2 cellular contexts compared by ENCODE assay signal in the genomic region with DNA sequence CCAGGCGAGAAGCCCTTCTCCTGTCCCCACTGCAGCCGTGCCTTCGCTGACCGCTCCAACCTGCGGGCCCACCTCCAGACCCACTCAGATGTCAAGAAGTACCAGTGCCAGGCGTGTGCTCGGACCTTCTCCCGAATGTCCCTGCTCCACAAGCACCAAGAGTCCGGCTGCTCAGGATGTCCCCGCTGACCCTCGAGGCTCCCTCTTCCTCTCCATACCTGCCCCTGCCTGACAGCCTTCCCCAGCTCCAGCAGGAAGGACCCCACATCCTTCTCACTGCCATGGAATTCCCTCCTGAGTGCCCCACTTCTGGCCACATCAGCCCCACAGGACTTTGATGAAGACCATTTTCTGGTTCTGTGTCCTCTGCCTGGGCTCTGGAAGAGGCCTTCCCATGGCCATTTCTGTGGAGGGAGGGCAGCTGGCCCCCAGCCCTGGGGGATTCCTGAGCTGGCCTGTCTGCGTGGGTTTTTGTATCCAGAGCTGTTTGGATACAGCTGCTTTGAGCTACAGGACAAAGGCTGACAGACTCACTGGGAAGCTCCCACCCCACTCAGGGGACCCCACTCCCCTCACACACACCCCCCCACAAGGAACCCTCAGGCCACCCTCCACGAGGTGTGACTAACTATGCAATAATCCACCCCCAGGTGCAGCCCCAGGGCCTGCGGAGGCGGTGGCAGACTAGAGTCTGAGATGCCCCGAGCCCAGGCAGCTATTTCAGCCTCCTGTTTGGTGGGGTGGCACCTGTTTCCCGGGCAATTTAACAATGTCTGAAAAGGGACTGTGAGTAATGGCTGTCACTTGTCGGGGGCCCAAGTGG.
TF ChIP-seq lines count a peak whose summit lies in the region.

No MANE protein-coding gene starts in this region.

TF ChIP-seq in liver, 16 proteins besides CTCF, POLR2A, EP300 and RAD21:
- TF ChIP-seq HNF4A (conservative IDR thresholded peaks at IDR 0.05) = no peak

TF ChIP-seq in HepG2, 621 proteins besides CTCF, POLR2A, EP300 and RAD21:
- TF ChIP-seq, protein P1, sequence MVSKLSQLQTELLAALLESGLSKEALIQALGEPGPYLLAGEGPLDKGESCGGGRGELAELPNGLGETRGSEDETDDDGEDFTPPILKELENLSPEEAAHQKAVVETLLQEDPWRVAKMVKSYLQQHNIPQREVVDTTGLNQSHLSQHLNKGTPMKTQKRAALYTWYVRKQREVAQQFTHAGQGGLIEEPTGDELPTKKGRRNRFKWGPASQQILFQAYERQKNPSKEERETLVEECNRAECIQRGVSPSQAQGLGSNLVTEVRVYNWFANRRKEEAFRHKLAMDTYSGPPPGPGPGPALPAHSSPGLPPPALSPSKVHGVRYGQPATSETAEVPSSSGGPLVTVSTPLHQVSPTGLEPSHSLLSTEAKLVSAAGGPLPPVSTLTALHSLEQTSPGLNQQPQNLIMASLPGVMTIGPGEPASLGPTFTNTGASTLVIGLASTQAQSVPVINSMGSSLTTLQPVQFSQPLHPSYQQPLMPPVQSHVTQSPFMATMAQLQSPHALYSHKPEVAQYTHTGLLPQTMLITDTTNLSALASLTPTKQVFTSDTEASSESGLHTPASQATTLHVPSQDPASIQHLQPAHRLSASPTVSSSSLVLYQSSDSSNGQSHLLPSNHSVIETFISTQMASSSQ (IDR thresholded peaks at IDR 0.05; ENCODE audit: low read depth) = no peak
- TF ChIP-seq, protein P1 (CRISPR knock-in tag; IDR thresholded peaks at IDR 0.05; ENCODE audit: borderline replicate concordance) = no peak
- no peak for TF ChIP-seq ZNF263 (CRISPR knock-in tag; IDR thresholded peaks at IDR 0.05)
- TF ChIP-seq, protein P2, sequence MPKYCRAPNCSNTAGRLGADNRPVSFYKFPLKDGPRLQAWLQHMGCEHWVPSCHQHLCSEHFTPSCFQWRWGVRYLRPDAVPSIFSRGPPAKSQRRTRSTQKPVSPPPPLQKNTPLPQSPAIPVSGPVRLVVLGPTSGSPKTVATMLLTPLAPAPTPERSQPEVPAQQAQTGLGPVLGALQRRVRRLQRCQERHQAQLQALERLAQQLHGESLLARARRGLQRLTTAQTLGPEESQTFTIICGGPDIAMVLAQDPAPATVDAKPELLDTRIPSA (CRISPR knock-in tag; IDR thresholded peaks at IDR 0.05; ENCODE audit: borderline replicate concordance) = no peak
- no peak for TF ChIP-seq ZNF678 (CRISPR knock-in tag; IDR thresholded peaks at IDR 0.05)
- no peak for TF ChIP-seq NR3C1 (CRISPR knock-in tag; IDR thresholded peaks at IDR 0.05)
- TF ChIP-seq ZNF430 (CRISPR knock-in tag; IDR thresholded peaks at IDR 0.05) = no peak
- no peak for TF ChIP-seq CBFB (CRISPR knock-in tag; IDR thresholded peaks at IDR 0.05)
TF ChIP-seq in HepG2: peak in this region for 0.
